Comparison of ENCODE assay signal across 9 cellular contexts in the genomic region with DNA sequence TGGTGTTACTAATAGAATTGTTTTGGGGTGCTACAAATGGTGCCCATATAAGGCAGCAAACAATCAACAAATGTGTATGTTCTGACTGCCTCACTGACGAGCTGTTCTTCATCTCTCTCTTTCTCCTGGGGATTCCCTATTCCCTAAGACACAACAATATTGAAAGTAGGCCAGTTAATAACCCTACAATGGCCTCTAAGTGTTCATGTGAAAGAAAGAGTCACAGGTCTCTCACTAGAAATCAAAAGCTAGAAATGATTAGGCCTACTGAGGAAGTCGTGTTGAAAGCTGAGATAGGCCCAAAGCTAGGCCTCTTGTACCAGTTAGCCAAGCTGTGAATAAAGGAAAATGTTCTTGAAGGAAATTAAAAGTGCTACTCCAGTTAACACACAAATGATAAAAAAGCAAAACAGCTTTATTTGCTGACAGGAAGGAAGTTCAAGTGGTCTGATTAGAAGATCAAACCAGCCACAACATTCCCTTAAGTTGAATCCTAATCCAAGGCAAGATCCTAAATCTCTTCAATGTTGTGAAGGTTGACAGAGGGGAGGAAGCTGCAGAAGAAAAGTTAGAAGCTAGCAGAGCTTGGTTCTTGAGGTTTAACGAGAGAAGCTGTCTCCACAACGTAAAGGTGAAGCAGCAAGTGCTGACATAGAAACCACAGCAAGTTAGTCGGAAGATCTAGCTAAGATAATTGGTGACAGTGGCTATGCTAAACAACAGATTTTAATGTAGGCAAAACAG. TPM values are rescaled to one million over a fixed set of nuclear protein-coding genes. Genes with fewer than 3 reads are reported as not detected.
A peak's percentile ranks its signal among the peaks of the same experiment; 100 is the strongest.
DNase-seq lines count a peak whose midpoint lies in the region; ATAC-seq and TF ChIP-seq lines count a peak whose summit lies in the region.
"Had no signal": no experiment of that assay in that cellular context is flagged by ENCODE, and none has a peak within 500 bp of the region (broad histone marks: within the 10 kb centered on the region; RNA-seq: fewer than 3 reads in every experiment).

No MANE protein-coding gene starts in this region.

- H3K9me3 ChIP-seq in left ventricle myocardium inferior (replicated peaks): no peaks in the 10 kb centered on the region
- H3K9me3 ChIP-seq in upper lobe of right lung: no peaks in the 10 kb centered on the region

- H3K4me1 Mint-ChIP-seq in activated CD4-positive, alpha-beta memory T cell treated with anti-CD3 and anti-CD28 coated beads for 36 hours (ENCODE audit: low read depth): peaks cover 90% of the 10 kb centered on the region
- peaks cover 29% of the 10 kb centered on the region for H3K4me1 Mint-ChIP-seq in memory B cell

- no peaks in the 10 kb centered on the region for H3K27me3 ChIP-seq in left ventricle myocardium inferior (ENCODE audit: low read depth)
- H3K27me3 ChIP-seq in upper lobe of right lung: no peaks in the 10 kb centered on the region

- intact Hi-C loops in left ventricle myocardium inferior (cut with micrococcal nuclease) (no loop called here), Right ventricle myocardium superior (cut with DNase I) (no loop called here), upper lobe of right lung (cut with DNase I) (no loop called here)
- intact Hi-C loops in activated CD4-positive, alpha-beta memory T cell treated with anti-CD3 and anti-CD28 coated beads for 36 hours (cut with micrococcal nuclease): loop anchor here (1.0 to 5.0 kb wide), 10 partner anchors 10 to 696 kb away; partner anchors contain the start of genes ADIPOR1, LAX1, ZBED6 and ZC3H11A

- peak overlapping the region; percentile 59 for H3K4me3 Mint-ChIP-seq in activated CD4-positive, alpha-beta memory T cell treated with anti-CD3 and anti-CD28 coated beads for 36 hours
- H3K4me3 Mint-ChIP-seq in memory B cell: peak overlapping the region; percentile 35

- peaks cover 7% of the 10 kb centered on the region for H3K36me3 Mint-ChIP-seq in activated CD4-positive, alpha-beta memory T cell treated with anti-CD3 and anti-CD28 coated beads for 36 hours
- H3K36me3 Mint-ChIP-seq in memory B cell: peaks cover 4% of the 10 kb centered on the region

- no peak for DNase-seq in left ventricle myocardium inferior
- DNase-seq in Right ventricle myocardium superior: no peak
- DNase-seq in activated CD4-positive, alpha-beta memory T cell treated with anti-CD3 and anti-CD28 coated beads for 36 hours: peak; percentile 45
- DNase-seq in memory B cell (ENCODE audit: low spot score in 2 of 2): no peak
- DNase-seq in upper lobe of right lung: no peak
- no peak for DNase-seq in NCI-H82 (lab: John Stamatoyannopoulos, UW)
- DNase-seq: NCI-H1417 treated with DMSO at 0.1 percent for 48 hours had no signal

- peak overlapping the region; percentile 100 for H3K27ac Mint-ChIP-seq in activated CD4-positive, alpha-beta memory T cell treated with anti-CD3 and anti-CD28 coated beads for 36 hours
- peak overlapping the region; percentile 97 for H3K27ac Mint-ChIP-seq in memory B cell

- H3K27me3 Mint-ChIP-seq in activated CD4-positive, alpha-beta memory T cell treated with anti-CD3 and anti-CD28 coated beads for 36 hours: no peaks in the 10 kb centered on the region
- H3K27me3 Mint-ChIP-seq in memory B cell: no peaks in the 10 kb centered on the region

- peaks cover 74% of the 10 kb centered on the region for H3K4me1 ChIP-seq in left ventricle myocardium inferior
- H3K4me1 ChIP-seq in upper lobe of right lung: peaks cover 64% of the 10 kb centered on the region

- no peaks in the 10 kb centered on the region for H3K9me3 Mint-ChIP-seq in activated CD4-positive, alpha-beta memory T cell treated with anti-CD3 and anti-CD28 coated beads for 36 hours
- H3K9me3 Mint-ChIP-seq in memory B cell: no peaks in the 10 kb centered on the region

- no peak for TF ChIP-seq CTCF in left ventricle myocardium inferior (IDR thresholded peaks at IDR 0.05; ENCODE audit: borderline replicate concordance)
- TF ChIP-seq CTCF in upper lobe of right lung (IDR thresholded peaks at IDR 0.05): no peak

- H3K4me3 ChIP-seq in left ventricle myocardium inferior (no peak overlapping the region), upper lobe of right lung (no peak overlapping the region)

- H3K27ac ChIP-seq in left ventricle myocardium inferior (replicated peaks): peak overlapping the region; percentile 60
- peak overlapping the region; percentile 63 for H3K27ac ChIP-seq in upper lobe of right lung

- ATAC-seq in Right ventricle myocardium superior (ENCODE audit: poor library complexity) (no peak), memory B cell (ENCODE audit: low read depth) (no peak), upper lobe of right lung (no peak), HG02981 (IDR thresholded peaks at IDR 0.05; ENCODE audit: unreplicated experiment) (no peak), GM18511 (IDR thresholded peaks at IDR 0.05; ENCODE audit: unreplicated experiment) (no peak)

- CTCF ChIA-PET in activated CD4-positive, alpha-beta memory T cell treated with anti-CD3 and anti-CD28 coated beads for 36 hours (lab: Charles Lee): interaction anchor here (0.6 to 3.3 kb wide), 21 partner anchors 9 to 1667 kb away, joined by 3 to 31 read pairs (median 5); partner anchors contain the start of genes ATP2B4 and LAX1

- no peaks in the 10 kb centered on the region for H3K36me3 ChIP-seq in left ventricle myocardium inferior
- no peaks in the 10 kb centered on the region for H3K36me3 ChIP-seq in upper lobe of right lung

- POLR2A ChIA-PET in activated CD4-positive, alpha-beta memory T cell treated with anti-CD3 and anti-CD28 coated beads for 36 hours (lab: Charles Lee): interaction anchor here (0.6 to 3.3 kb wide), 21 partner anchors 9 to 363 kb away, joined by 3 to 75 read pairs (median 5); partner anchors contain the start of genes ATP2B4 and LAX1

RNA-seq across cellular contexts. Expression of gene ATP2B4, which starts 26.3 kb away (rescaled TPM):
- 97.7 TPM for total RNA-seq in left ventricle myocardium inferior
- 62.9 TPM for total RNA-seq in Right ventricle myocardium superior
- total RNA-seq in activated CD4-positive, alpha-beta memory T cell treated with anti-CD3 and anti-CD28 coated beads for 36 hours: 10 to 100 TPM; 48.1 to 52.7 TPM
- 93.8 TPM for total RNA-seq in upper lobe of right lung
